In genomic region chr2:61135510-61135909, GRCh38 we compare ENCODE assay signal across 8 cellular contexts. TPM values are rescaled to one million over a fixed set of nuclear protein-coding genes. Genes with fewer than 3 reads are reported as not detected.
DNase-seq lines count a peak whose midpoint lies in the region; ATAC-seq and TF ChIP-seq lines count a peak whose summit lies in the region.

No MANE protein-coding gene starts in this region.

- no peak overlapping the region for H3K27ac ChIP-seq in RWPE1
- no peak overlapping the region for H3K27ac ChIP-seq in gastroesophageal sphincter
- no peak overlapping the region for H3K27ac ChIP-seq in tibial nerve

- H3K36me3 ChIP-seq in gastroesophageal sphincter, result no peaks in the 10 kb centered on the region
- no peaks in the 10 kb centered on the region for H3K36me3 ChIP-seq in tibial nerve

- H3K4me3 Mint-ChIP-seq in stimulated activated naive CD8-positive, alpha-beta T cell treated with anti-CD3 and anti-CD28 coated beads, Interleukin-15, amount 100 ng/mL, for 72 hours, result no peak overlapping the region

- H3K4me3 ChIP-seq in gastroesophageal sphincter (no peak overlapping the region), tibial nerve (no peak overlapping the region)

- no peaks in the 10 kb centered on the region for H3K9me3 Mint-ChIP-seq in stimulated activated naive CD8-positive, alpha-beta T cell treated with anti-CD3 and anti-CD28 coated beads, Interleukin-15, amount 100 ng/mL, for 72 hours

- CTCF ChIA-PET in RWPE1 (lab: Yijun Ruan, JAX), result interaction anchor here (0.6 kb wide), 3 partner anchors 11 to 129 kb away, joined by 3 to 4 read pairs (median 3); no protein-coding TSS in a partner anchor

- H3K4me1 ChIP-seq in gastroesophageal sphincter, result no peaks in the 10 kb centered on the region
- H3K4me1 ChIP-seq in tibial nerve, result no peaks in the 10 kb centered on the region

- POLR2A ChIA-PET in RWPE1 (lab: Yijun Ruan, JAX; ENCODE audit: low non-redundant PET), result no interaction called here

- H3K27me3 ChIP-seq in gastroesophageal sphincter, result no peaks in the 10 kb centered on the region
- no peaks in the 10 kb centered on the region for H3K27me3 ChIP-seq in tibial nerve

- H3K27ac Mint-ChIP-seq in stimulated activated naive CD8-positive, alpha-beta T cell treated with anti-CD3 and anti-CD28 coated beads, Interleukin-15, amount 100 ng/mL, for 72 hours, result no peak overlapping the region

- TF ChIP-seq CTCF in RWPE1 (conservative IDR thresholded peaks at IDR 0.05; ENCODE audit: low read depth) (peak; percentile 31), gastroesophageal sphincter (IDR thresholded peaks at IDR 0.05) (peak in 3 of 4 experiments; percentile 10 to 31 (median 16)), tibial nerve (IDR thresholded peaks at IDR 0.05) (peak in 4 of 5 experiments; percentile 6 to 28 (median 14))

- no peak for DNase-seq in stimulated activated naive CD8-positive, alpha-beta T cell treated with anti-CD3 and anti-CD28 coated beads, Interleukin-15, Interleukin-2, amounts not matched to agents 100 U/mL and 50 U/mL, for 24 hours
- no peak for DNase-seq in stimulated activated naive CD8-positive, alpha-beta T cell treated with anti-CD3 and anti-CD28 coated beads, Interleukin-15, amount 100 ng/mL, for 72 hours
- DNase-seq in RWPE1 (ENCODE audit: low spot score) (peak; percentile 28), tibial nerve (ENCODE audit: low spot score in 2 of 2) (no peak), T-helper 9 cell (no peak)
- DNase-seq in stimulated activated naive CD4-positive, alpha-beta T cell treated with Interleukin-2 at 50 U/mL for 16 hours (lab: John Stamatoyannopoulos, UW), result no peak

- ATAC-seq in stimulated activated naive CD8-positive, alpha-beta T cell treated with anti-CD3 and anti-CD28 coated beads, Interleukin-15, Interleukin-2, amounts not matched to agents 100 U/mL and 50 U/mL, for 24 hours, result peak; percentile 52
- ATAC-seq in stimulated activated naive CD8-positive, alpha-beta T cell treated with anti-CD3 and anti-CD28 coated beads, Interleukin-15, amount 100 ng/mL, for 72 hours, result no peak
- no peak for ATAC-seq in gastroesophageal sphincter
- no peak for ATAC-seq in GM21825 (IDR thresholded peaks at IDR 0.05; ENCODE audit: unreplicated experiment)

- TF ChIP-seq EP300 in gastroesophageal sphincter (IDR thresholded peaks at IDR 0.05) (no peak), tibial nerve (IDR thresholded peaks at IDR 0.05) (no peak)

- H3K4me1 Mint-ChIP-seq in stimulated activated naive CD8-positive, alpha-beta T cell treated with anti-CD3 and anti-CD28 coated beads, Interleukin-15, amount 100 ng/mL, for 72 hours, result peaks cover 6% of the 10 kb centered on the region

- WGBS in gastroesophageal sphincter (ENCODE audit: low coverage in 1 of 2), 2 donors, result 16 to 21% methylated on average over 3 of the region's 3 CpGs
- 17 to 22% methylated on average over 3 of the region's 3 CpGs for WGBS in tibial nerve, 2 donors

- H3K9me3 ChIP-seq in gastroesophageal sphincter (no peaks in the 10 kb centered on the region), tibial nerve (no peaks in the 10 kb centered on the region)

- no peaks in the 10 kb centered on the region for H3K27me3 Mint-ChIP-seq in stimulated activated naive CD8-positive, alpha-beta T cell treated with anti-CD3 and anti-CD28 coated beads, Interleukin-15, amount 100 ng/mL, for 72 hours

- TF ChIP-seq POLR2A in gastroesophageal sphincter (IDR thresholded peaks at IDR 0.05), result no peak
- no peak for TF ChIP-seq POLR2A in tibial nerve (IDR thresholded peaks at IDR 0.05)

RNA-seq across cellular contexts. Expression of gene C2orf74, which starts 26.5 kb away (rescaled TPM):
- total RNA-seq in gastroesophageal sphincter (10 to 100 TPM; 24.0 to 41.6 (median 30.9) TPM), tibial nerve (10 to 100 TPM in 3 of 4 donors, 1 to 10 TPM in 1; 8.4 to 28.6 (median 21.2) TPM)
